11 cellular contexts compared by ENCODE assay signal in the genomic region with DNA sequence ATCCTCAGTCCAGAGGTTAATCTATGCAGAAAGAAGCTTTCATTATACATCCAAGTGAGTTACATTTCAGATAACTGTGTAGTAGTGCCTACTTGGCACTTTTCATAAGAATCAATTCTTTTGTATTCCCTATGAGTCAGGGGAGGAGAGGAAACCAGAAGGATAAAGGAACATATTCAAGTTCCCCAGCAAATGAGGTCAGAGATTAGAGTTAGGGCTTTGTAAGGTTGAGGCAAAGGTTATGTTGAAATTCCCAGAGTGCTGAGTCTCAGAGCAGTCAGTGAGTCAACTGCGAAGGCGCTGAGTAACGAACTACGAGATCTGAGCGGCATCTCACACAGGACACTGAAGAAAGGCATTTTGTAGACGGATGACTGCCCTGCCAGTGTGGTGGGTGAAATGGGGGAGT. TPM values are rescaled to one million over a fixed set of nuclear protein-coding genes. Genes with fewer than 3 reads are reported as not detected.
A peak's percentile ranks its signal among the peaks of the same experiment; 100 is the strongest.
DNase-seq lines count a peak whose midpoint lies in the region; ATAC-seq lines count a peak whose summit lies in the region.
"Had no signal": no experiment of that assay in that cellular context is flagged by ENCODE, and none has a peak within 500 bp of the region (broad histone marks: within the 10 kb centered on the region; RNA-seq: fewer than 3 reads in every experiment).

No MANE protein-coding gene starts in this region.

- no peaks in the 10 kb centered on the region for H3K4me1 Mint-ChIP-seq in activated CD4-positive, alpha-beta T cell treated with anti-CD3 and anti-CD28 coated beads, Interleukin-2, amount 10 ng/mL, durations not matched to agents 7 days and 5 days
- H3K4me1 Mint-ChIP-seq: activated naive CD8-positive, alpha-beta T cell treated with anti-CD3 and anti-CD28 coated beads, Interleukin-2, amount 50 U/mL, for 24 hours had no signal

- no peak overlapping the region for H3K4me3 Mint-ChIP-seq in activated CD4-positive, alpha-beta T cell treated with anti-CD3 and anti-CD28 coated beads, Interleukin-2, amount 10 ng/mL, durations not matched to agents 7 days and 5 days
- H3K4me3 Mint-ChIP-seq: activated naive CD8-positive, alpha-beta T cell treated with anti-CD3 and anti-CD28 coated beads, Interleukin-2, amount 50 U/mL, for 24 hours had no signal

- POLR2A ChIA-PET in activated CD4-positive, alpha-beta T cell treated with anti-CD3 and anti-CD28 coated beads, Interleukin-2, amount 10 ng/mL, durations not matched to agents 7 days and 5 days (lab: Charles Lee) = no interaction called here

- CTCF ChIA-PET in activated CD4-positive, alpha-beta T cell treated with anti-CD3 and anti-CD28 coated beads, Interleukin-2, amount 10 ng/mL, durations not matched to agents 7 days and 5 days (lab: Charles Lee) = no interaction called here

- intact Hi-C loops in left ventricle myocardium superior (cut with micrococcal nuclease) (no loop called here), sciatic nerve (cut with DNase I) (no loop called here)

- no peaks in the 10 kb centered on the region for H3K36me3 Mint-ChIP-seq in activated CD4-positive, alpha-beta T cell treated with anti-CD3 and anti-CD28 coated beads, Interleukin-2, amount 10 ng/mL, durations not matched to agents 7 days and 5 days (ENCODE audit: low read depth)

- no peak overlapping the region for H3K27ac Mint-ChIP-seq in activated CD4-positive, alpha-beta T cell treated with anti-CD3 and anti-CD28 coated beads, Interleukin-2, amount 10 ng/mL, durations not matched to agents 7 days and 5 days
- H3K27ac Mint-ChIP-seq: activated naive CD8-positive, alpha-beta T cell treated with anti-CD3 and anti-CD28 coated beads, Interleukin-2, amount 50 U/mL, for 24 hours had no signal

- peak; percentile 65 for ATAC-seq in left ventricle myocardium superior
- ATAC-seq in sciatic nerve = peak; percentile 64
- no peak for ATAC-seq in GM21723 (IDR thresholded peaks at IDR 0.05; ENCODE audit: unreplicated experiment)
- ATAC-seq in HG03097 (IDR thresholded peaks at IDR 0.05; ENCODE audit: low FRiP score, unreplicated experiment) = no peak
- ATAC-seq: activated CD4-positive, CD25-positive, alpha-beta regulatory T cell treated with anti-CD3 and anti-CD28 coated beads, Interleukin-2, amount 50 U/mL, for 24 hours; activated naive CD8-positive, alpha-beta T cell treated with anti-CD3 and anti-CD28 coated beads, Interleukin-2, amount 50 U/mL, for 24 hours had no signal

- DNase-seq in HK-2 (ENCODE audit: unreplicated experiment) (peak; percentile 36), T1000 (lab: John Stamatoyannopoulos, UW) (peak; percentile 27), left ventricle myocardium superior (no peak), sciatic nerve (ENCODE audit: low spot score) (no peak), NCI-H82 treated with DMSO at 0.1 percent for 48 hours (lab: John Stamatoyannopoulos, UW; ENCODE audit: unreplicated experiment) (no peak)
- DNase-seq in activated CD4-positive, alpha-beta T cell treated with anti-CD3 and anti-CD28 coated beads, Interleukin-2, amount 10 ng/mL, durations not matched to agents 7 days and 5 days = no peak
- DNase-seq: activated naive CD8-positive, alpha-beta T cell treated with anti-CD3 and anti-CD28 coated beads, Interleukin-2, amount 50 U/mL, for 24 hours; DMS79 had no signal

- H3K27me3 Mint-ChIP-seq in activated CD4-positive, alpha-beta T cell treated with anti-CD3 and anti-CD28 coated beads, Interleukin-2, amount 10 ng/mL, durations not matched to agents 7 days and 5 days = no peaks in the 10 kb centered on the region

- H3K9me3 Mint-ChIP-seq in activated CD4-positive, alpha-beta T cell treated with anti-CD3 and anti-CD28 coated beads, Interleukin-2, amount 10 ng/mL, durations not matched to agents 7 days and 5 days = peaks cover 4% of the 10 kb centered on the region
- H3K9me3 Mint-ChIP-seq: activated naive CD8-positive, alpha-beta T cell treated with anti-CD3 and anti-CD28 coated beads, Interleukin-2, amount 50 U/mL, for 24 hours had no signal

RNA-seq across cellular contexts. Expression of a gene that starts 25.1 kb away (rescaled TPM):
- total RNA-seq in left ventricle myocardium superior (119 TPM), sciatic nerve (37.1 TPM)
- total RNA-seq in activated CD4-positive, alpha-beta T cell treated with anti-CD3 and anti-CD28 coated beads, Interleukin-2, amount 10 ng/mL, durations not matched to agents 7 days and 5 days = 10 to 100 TPM; 84.1 to 98.5 TPM

RNA-seq across cellular contexts. Expression of a gene that starts 34.1 kb away (rescaled TPM):
- total RNA-seq in left ventricle myocardium superior = 4.0 TPM
- total RNA-seq in sciatic nerve = 2.0 TPM
- not detected for total RNA-seq in activated CD4-positive, alpha-beta T cell treated with anti-CD3 and anti-CD28 coated beads, Interleukin-2, amount 10 ng/mL, durations not matched to agents 7 days and 5 days

Comparison
In these comparisons a context has a peak if more than half of its experiments do, and no peak if none do; other contexts are left out.
1. DNase-seq: peak in HK-2 (single experiment) and T1000 (single experiment); none in left ventricle myocardium superior (single experiment), sciatic nerve (single experiment), NCI-H82 treated with DMSO at 0.1 percent for 48 hours (single experiment) and activated CD4-positive, alpha-beta T cell treated with anti-CD3 and anti-CD28 coated beads, Interleukin-2, amount 10 ng/mL, durations not matched to agents 7 days and 5 days (single experiment).
2. ATAC-seq: peak in left ventricle myocardium superior (single experiment) and sciatic nerve (single experiment); none in GM21723 (single experiment) and HG03097 (single experiment).